1 cellular context compared by ENCODE assay signal in the genomic region with DNA sequence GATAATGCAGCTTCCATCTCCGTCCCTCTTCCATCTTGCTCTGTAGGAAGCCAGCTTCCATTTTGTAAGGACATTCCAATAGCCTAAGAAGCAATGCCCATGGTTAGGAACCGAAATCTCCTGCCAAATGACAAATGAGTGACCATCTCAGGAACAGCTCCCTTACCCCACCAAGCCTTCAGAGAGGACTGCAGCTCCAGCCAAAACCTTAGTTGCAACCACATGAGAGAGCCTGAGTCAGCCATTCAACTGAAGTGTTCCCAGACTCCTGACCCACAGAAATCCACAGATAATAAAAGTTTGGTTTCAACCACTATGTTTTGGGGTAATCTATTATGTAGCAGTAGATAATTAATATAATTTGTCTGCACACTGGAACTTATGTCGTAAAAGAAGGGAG.
TF ChIP-seq lines count a peak whose summit lies in the region.

No MANE protein-coding gene starts in this region.

TF ChIP-seq in HepG2, 621 proteins besides CTCF, POLR2A, EP300 and RAD21 (continued from another document):
- TF ChIP-seq, protein P1, sequence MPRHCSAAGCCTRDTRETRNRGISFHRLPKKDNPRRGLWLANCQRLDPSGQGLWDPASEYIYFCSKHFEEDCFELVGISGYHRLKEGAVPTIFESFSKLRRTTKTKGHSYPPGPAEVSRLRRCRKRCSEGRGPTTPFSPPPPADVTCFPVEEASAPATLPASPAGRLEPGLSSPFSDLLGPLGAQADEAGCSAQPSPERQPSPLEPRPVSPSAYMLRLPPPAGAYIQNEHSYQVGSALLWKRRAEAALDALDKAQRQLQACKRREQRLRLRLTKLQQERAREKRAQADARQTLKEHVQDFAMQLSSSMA (CRISPR knock-in tag; IDR thresholded peaks at IDR 0.05) = no peak
- TF ChIP-seq AGO1 (IDR thresholded peaks at IDR 0.05; ENCODE audit: low read depth, low read length, poor library complexity, severe bottlenecking) (no peak), ZFAT (CRISPR knock-in tag; conservative IDR thresholded peaks at IDR 0.05) (no peak), PHB2 (IDR thresholded peaks at IDR 0.05; ENCODE audit: partially characterized antibody) (no peak), MBD4 (IDR thresholded peaks at IDR 0.05; ENCODE audit: borderline replicate concordance, low read length) (no peak), TEAD2 (CRISPR knock-in tag; IDR thresholded peaks at IDR 0.05) (no peak), RARA (CRISPR knock-in tag; IDR thresholded peaks at IDR 0.05) (no peak), CBX1 (IDR thresholded peaks at IDR 0.05; ENCODE audit: low read depth) (no peak), MEIS1 (CRISPR knock-in tag; IDR thresholded peaks at IDR 0.05; ENCODE audit: borderline replicate concordance) (no peak), BHLHE40 (IDR thresholded peaks at IDR 0.05; ENCODE audit: low read length) (no peak)
- TF ChIP-seq, protein P2, sequence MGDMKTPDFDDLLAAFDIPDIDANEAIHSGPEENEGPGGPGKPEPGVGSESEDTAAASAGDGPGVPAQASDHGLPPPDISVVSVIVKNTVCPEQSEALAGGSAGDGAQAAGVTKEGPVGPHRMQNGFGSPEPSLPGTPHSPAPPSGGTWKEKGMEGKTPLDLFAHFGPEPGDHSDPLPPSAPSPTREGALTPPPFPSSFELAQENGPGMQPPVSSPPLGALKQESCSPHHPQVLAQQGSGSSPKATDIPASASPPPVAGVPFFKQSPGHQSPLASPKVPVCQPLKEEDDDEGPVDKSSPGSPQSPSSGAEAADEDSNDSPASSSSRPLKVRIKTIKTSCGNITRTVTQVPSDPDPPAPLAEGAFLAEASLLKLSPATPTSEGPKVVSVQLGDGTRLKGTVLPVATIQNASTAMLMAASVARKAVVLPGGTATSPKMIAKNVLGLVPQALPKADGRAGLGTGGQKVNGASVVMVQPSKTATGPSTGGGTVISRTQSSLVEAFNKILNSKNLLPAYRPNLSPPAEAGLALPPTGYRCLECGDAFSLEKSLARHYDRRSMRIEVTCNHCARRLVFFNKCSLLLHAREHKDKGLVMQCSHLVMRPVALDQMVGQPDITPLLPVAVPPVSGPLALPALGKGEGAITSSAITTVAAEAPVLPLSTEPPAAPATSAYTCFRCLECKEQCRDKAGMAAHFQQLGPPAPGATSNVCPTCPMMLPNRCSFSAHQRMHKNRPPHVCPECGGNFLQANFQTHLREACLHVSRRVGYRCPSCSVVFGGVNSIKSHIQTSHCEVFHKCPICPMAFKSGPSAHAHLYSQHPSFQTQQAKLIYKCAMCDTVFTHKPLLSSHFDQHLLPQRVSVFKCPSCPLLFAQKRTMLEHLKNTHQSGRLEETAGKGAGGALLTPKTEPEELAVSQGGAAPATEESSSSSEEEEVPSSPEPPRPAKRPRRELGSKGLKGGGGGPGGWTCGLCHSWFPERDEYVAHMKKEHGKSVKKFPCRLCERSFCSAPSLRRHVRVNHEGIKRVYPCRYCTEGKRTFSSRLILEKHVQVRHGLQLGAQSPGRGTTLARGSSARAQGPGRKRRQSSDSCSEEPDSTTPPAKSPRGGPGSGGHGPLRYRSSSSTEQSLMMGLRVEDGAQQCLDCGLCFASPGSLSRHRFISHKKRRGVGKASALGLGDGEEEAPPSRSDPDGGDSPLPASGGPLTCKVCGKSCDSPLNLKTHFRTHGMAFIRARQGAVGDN (CRISPR knock-in tag; IDR thresholded peaks at IDR 0.05) = no peak
TF ChIP-seq in HepG2: peak in this region for 0.
